9 cellular contexts compared by ENCODE assay signal in genomic region chr4:93897559-93897958, GRCh38.
DNase-seq lines count a peak whose midpoint lies in the region; ATAC-seq, FAIRE-seq and TF ChIP-seq lines count a peak whose summit lies in the region.
"Had no signal": no experiment of that assay in that cellular context is flagged by ENCODE, and none has a peak within 500 bp of the region (broad histone marks: within the 10 kb centered on the region; RNA-seq: fewer than 3 reads in every experiment).

No MANE protein-coding gene starts in this region.

- no peaks in the 10 kb centered on the region for H4K20me1 ChIP-seq in GM12878 (ENCODE audit: control insufficient read depth, insufficient read depth)

- TF ChIP-seq RAD21 in Ishikawa (IDR thresholded peaks at IDR 0.05; ENCODE audit: low read depth) = peak; percentile 31
- TF ChIP-seq RAD21 in GM12878 (IDR thresholded peaks at IDR 0.05; ENCODE audit: insufficient read depth, low read depth, low read length) = peak; percentile 22; the same call in 1 of the 2 replicates

- TF ChIP-seq EP300 in Ishikawa (IDR thresholded peaks at IDR 0.05; ENCODE audit: borderline replicate concordance) (no peak), GM12878 (IDR thresholded peaks at IDR 0.05; ENCODE audit: borderline replicate concordance in 1 of 2, control insufficient read depth in 1 of 2, low read depth in 2 of 2, low read length in 2 of 2) (no peak)

- H3K9me3 ChIP-seq in GM12878 (replicated peaks; ENCODE audit: control insufficient read depth, insufficient read depth, low read length) (no peaks in the 10 kb centered on the region), small intestine (ENCODE audit: control insufficient read depth, low read depth) (no peaks in the 10 kb centered on the region)

- CTCF ChIA-PET in GM12878 (lab: Yijun Ruan, JAX) = interaction anchor here (1.2 kb wide), 2 partner anchors 21 to 179 kb away, joined by 3 to 4 read pairs; no protein-coding TSS in a partner anchor

- H3K27me3 ChIP-seq in GM12878 (replicated peaks in 1 of 2; ENCODE audit: control insufficient read depth in 2 of 2, insufficient read depth in 2 of 2, low read length in 1 of 2) (no peaks in the 10 kb centered on the region), small intestine (ENCODE audit: control insufficient read depth in 2 of 2, insufficient read depth in 2 of 2, low read length in 2 of 2) (no peaks in the 10 kb centered on the region)

- H3K4me1 ChIP-seq in GM12878 (ENCODE audit: control insufficient read depth, insufficient read depth, low read length) (no peaks in the 10 kb centered on the region), small intestine (ENCODE audit: control insufficient read depth in 2 of 2, insufficient read depth in 1 of 2, low read depth in 1 of 2, low read length in 1 of 2) (no peaks in the 10 kb centered on the region)

- RAD21 ChIA-PET in GM12878 (lab: Charles Lee; ENCODE audit: unreplicated experiment) = no interaction called here

- no peak overlapping the region for H2AFZ ChIP-seq in GM12878 (ENCODE audit: control insufficient read depth, low read depth, low read length)

- WGBS in GM12878 (ENCODE audit: insufficient coverage, insufficient replicate concordance, low lambda C conversion rate, missing lambda C conversion rate) = 0% methylated on average over 1 of the region's 1 CpG
- 80 to 83% (median 82%) methylated on average over 1 of the region's 1 CpG for WGBS in small intestine, 3 donors

- H3K36me3 ChIP-seq in GM12878 (ENCODE audit: control insufficient read depth in 2 of 2, insufficient read depth in 2 of 2, low read length in 1 of 2) (no peaks in the 10 kb centered on the region), small intestine (ENCODE audit: control insufficient read depth in 2 of 2, insufficient read depth in 2 of 2, low read length in 2 of 2) (no peaks in the 10 kb centered on the region)

- no peak for FAIRE-seq in GM12878 (lab: Jason Lieb, UNC)
- no peak for FAIRE-seq in small intestine (lab: Jason Lieb, UNC)

- TF ChIP-seq CTCF in GM12878 (IDR thresholded peaks at IDR 0.05 in 2 of 3, conservative IDR thresholded peaks at IDR 0.05 in 1 of 3; ENCODE audit: control insufficient read depth in 2 of 3, extremely low read depth in 1 of 3, insufficient read depth in 1 of 3, low read depth in 3 of 3, low read length in 3 of 3) = peak; percentile 26 to 39 (median 36); a peak in 5 of 6 replicates

- BruUV-seq in GM12878 (replicated peaks; lab: Mats Ljungman, UMichigan) = no TSS peak

- H3K9ac ChIP-seq in GM12878 (ENCODE audit: control insufficient read depth, insufficient read depth, low read length) = no peak overlapping the region

- H3K27ac ChIP-seq in GM12878 (ENCODE audit: control insufficient read depth, insufficient read depth) (no peak overlapping the region), small intestine (ENCODE audit: low read depth in 1 of 2, low read length in 1 of 2) (no peak overlapping the region)

- no peak for TF ChIP-seq POLR2A in GM12878 (IDR thresholded peaks at IDR 0.05; ENCODE audit: low read depth, low read length)

- DNase-seq in NCI-H345 (lab: John Stamatoyannopoulos, UW) (peak; percentile 7), NCI-H345 treated with DMSO at 0.1 percent for 48 hours (lab: John Stamatoyannopoulos, UW; ENCODE audit: unreplicated experiment) (no peak), GM12878 (ENCODE audit: low read depth, low spot score) (no peak), small intestine (peak; percentile 33), NCI-H2107 treated with DMSO at 0.1 percent for 48 hours (lab: John Stamatoyannopoulos, UW; ENCODE audit: unreplicated experiment) (no peak), NCI-H146 (lab: John Stamatoyannopoulos, UW) (no peak)
- DNase-seq: activated gamma-delta T cell treated with Interleukin-2 at 50 U/mL for 16 hours had no signal

- intact Hi-C loops in GM12878 (cut with micrococcal nuclease; ENCODE audit: unreplicated experiment) = loop anchor here (2.0 kb wide), 1 partner anchor 229 kb away; no protein-coding TSS in a partner anchor

- ATAC-seq in GM12878 (peak; percentile 73), HG03135 (IDR thresholded peaks at IDR 0.05; ENCODE audit: unreplicated experiment) (no peak)

- SMC1A ChIA-PET in GM12878 (lab: Charles Lee; ENCODE audit: uncharacterized antibody, unreplicated experiment) = interaction anchor here (0.7 to 3.5 kb wide), 2 partner anchors 17 to 216 kb away, joined by 3 to 9 read pairs; no protein-coding TSS in a partner anchor

- no peaks in the 10 kb centered on the region for H3K79me2 ChIP-seq in GM12878 (ENCODE audit: control insufficient read depth, insufficient read depth, low read length)

- no peak overlapping the region for H3K4me2 ChIP-seq in GM12878 (ENCODE audit: control insufficient read depth, insufficient read depth)

- POLR2A ChIA-PET in GM12878 (lab: Charles Lee) = no interaction called here

- H3K4me3 ChIP-seq in GM12878 = no peak overlapping the region
- no peak overlapping the region for H3K4me3 ChIP-seq in small intestine (ENCODE audit: low read depth in 1 of 2, low read length in 2 of 2)

- in situ Hi-C loops in GM12878 (cut with MboI) = loop anchor here (10.0 kb wide), 1 partner anchor 227 kb away; no protein-coding TSS in a partner anchor

TF ChIP-seq in Ishikawa, 13 proteins besides CTCF, POLR2A, EP300 and RAD21 (continues in another document):
- TF ChIP-seq TAF1 (IDR thresholded peaks at IDR 0.05; ENCODE audit: low read depth) = no peak
- no peak for TF ChIP-seq TEAD4 (IDR thresholded peaks at IDR 0.05)
- no peak for TF ChIP-seq REST (IDR thresholded peaks at IDR 0.05; ENCODE audit: low read depth)
- no peak for TF ChIP-seq USF1 (IDR thresholded peaks at IDR 0.05)
- no peak for TF ChIP-seq YY1 (IDR thresholded peaks at IDR 0.05; ENCODE audit: low read depth)

TF ChIP-seq in GM12878, 131 proteins besides CTCF, POLR2A, EP300 and RAD21:
- TF ChIP-seq JUNB (IDR thresholded peaks at IDR 0.05) (no peak), SMC3 (IDR thresholded peaks at IDR 0.05; ENCODE audit: borderline replicate concordance, low read length) (peak; percentile 41; the same call in 1 of the 2 replicates)
TF ChIP-seq in GM12878: peak in this region for 1.

Comparison
In these comparisons a context has a peak if more than half of its experiments do, and no peak if none do; other contexts are left out.
1. DNase-seq: peak in NCI-H345 (single experiment) and small intestine (single experiment); none in NCI-H345 treated with DMSO at 0.1 percent for 48 hours (single experiment), GM12878 (single experiment), NCI-H2107 treated with DMSO at 0.1 percent for 48 hours (single experiment) and NCI-H146 (single experiment).